ENCODE assay signal across 21 cellular contexts in the genomic region with DNA sequence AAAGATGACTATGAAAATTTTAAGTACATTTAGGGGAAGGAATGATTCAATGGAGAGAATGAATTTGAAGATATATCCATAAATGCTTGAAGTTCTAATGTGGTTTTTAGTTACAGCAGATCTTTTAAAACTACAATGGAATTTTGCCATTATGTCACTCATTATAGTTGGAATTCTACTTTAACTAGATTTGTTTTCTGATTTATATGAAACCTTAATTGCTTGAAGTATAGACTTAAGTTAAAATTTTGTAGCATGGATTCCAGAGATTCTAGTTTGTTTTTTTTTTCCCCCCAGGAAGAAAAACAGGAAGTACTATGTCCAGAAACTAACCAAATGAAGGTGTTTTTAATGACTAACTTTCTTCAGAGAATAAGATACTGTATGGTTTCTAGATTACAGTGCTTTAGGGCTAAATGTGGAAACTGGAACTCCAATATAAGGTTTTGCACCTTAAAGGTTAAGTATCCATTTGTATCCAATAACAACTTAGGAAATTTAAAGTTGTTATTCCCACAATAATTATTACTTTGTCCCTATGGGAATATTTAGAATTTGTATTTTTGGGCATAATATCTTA.
DNase-seq lines count a peak whose midpoint lies in the region; ATAC-seq and TF ChIP-seq lines count a peak whose summit lies in the region.
"Had no signal": no experiment of that assay in that cellular context is flagged by ENCODE, and none has a peak within 500 bp of the region (broad histone marks: within the 10 kb centered on the region; RNA-seq: fewer than 3 reads in every experiment).

No MANE protein-coding gene starts in this region.

- no peaks in the 10 kb centered on the region for H3K36me3 ChIP-seq in HEK293 (ENCODE audit: control insufficient read depth in 2 of 2, insufficient read depth in 1 of 2, low read length in 2 of 2)
- no peaks in the 10 kb centered on the region for H3K36me3 ChIP-seq in colonic mucosa
- H3K36me3 ChIP-seq: neutrophil, thyroid gland had no signal

- no peak for ATAC-seq in T-helper 17 cell
- ATAC-seq: activated CD8-positive, alpha-beta memory T cell treated with anti-CD3 and anti-CD28 coated beads, Interleukin-2, amount 10 ng/mL, durations not matched to agents 7 days and 5 days; stimulated activated naive CD8-positive, alpha-beta T cell treated with anti-CD3 and anti-CD28 coated beads, Interleukin-15, Interleukin-2, amounts not matched to agents 100 U/mL and 50 U/mL, for 24 hours had no signal

- DNase-seq in CD1c-positive myeloid dendritic cell (ENCODE audit: extremely low spot score) (peak; percentile 40), T-helper 17 cell (no peak), mesothelial cell of epicardium (ENCODE audit: low spot score in 2 of 2, unreplicated experiment in 2 of 2) (no peak), NCI-H1048 (lab: John Stamatoyannopoulos, UW) (no peak), GM19238 (ENCODE audit: insufficient read length, low spot score) (no peak), colonic mucosa (no peak)
- DNase-seq in activated CD4-positive, alpha-beta T cell treated with anti-CD3 and anti-CD28 coated beads for 1 hour, result no peak
- DNase-seq: activated CD4-positive, alpha-beta T cell treated with anti-CD3 and anti-CD28 coated beads, Interleukin-2, amount 10 ng/mL, durations not matched to agents 24 days and 14 days; activated CD8-positive, alpha-beta memory T cell treated with anti-CD3 and anti-CD28 coated beads, Interleukin-2, amount 10 ng/mL, durations not matched to agents 7 days and 5 days; CD4-positive, alpha-beta T cell; DMS153; NCI-H2171; NCI-H526 treated with DMSO at 0.1 percent for 48 hours; stimulated activated CD4-positive, alpha-beta T cell treated with anti-CD3 and anti-CD28 coated beads, Interleukin-4, amount 100 ng/mL, for 24 hours; stimulated activated naive CD8-positive, alpha-beta T cell treated with anti-CD3 and anti-CD28 coated beads, Interleukin-15, Interleukin-2, amounts not matched to agents 100 U/mL and 50 U/mL, for 24 hours; T-helper 1 cell; thyroid gland had no signal

- H3K9ac ChIP-seq in colonic mucosa (ENCODE audit: low read depth in 2 of 2, low read length in 2 of 2), result no peak overlapping the region

- H3K9me3 Mint-ChIP-seq in mesothelial cell of epicardium, result peaks cover 4% of the 10 kb centered on the region
- H3K9me3 Mint-ChIP-seq: activated CD4-positive, alpha-beta T cell treated with anti-CD3 and anti-CD28 coated beads, Interleukin-2, amount 10 ng/mL, durations not matched to agents 24 days and 14 days; activated T-helper 1 cell treated with anti-CD3 and anti-CD28 coated beads, Interleukin-12 subunit alpha, Interleukin-12 subunit beta, Interleukin-2, Interleukin-4 antibody, amounts not matched to agents 30 ng/mL and 10 ng/mL and 1 ng/mL, durations not matched to agents 14 hours and 24 hours and 36 hours; CD4-positive, alpha-beta T cell had no signal

- H3K9me3 ChIP-seq in HEK293 (ENCODE audit: control insufficient read depth, insufficient read depth, low read depth, low read length), result no peaks in the 10 kb centered on the region
- no peaks in the 10 kb centered on the region for H3K9me3 ChIP-seq in T-helper 17 cell (ENCODE audit: control insufficient read depth, low read length, poor library complexity, severe bottlenecking)
- H3K9me3 ChIP-seq in colonic mucosa, result no peaks in the 10 kb centered on the region
- H3K9me3 ChIP-seq: neutrophil, thyroid gland had no signal

- H3K4me1 ChIP-seq in HEK293 (ENCODE audit: control insufficient read depth, insufficient read depth, low read length) (peaks cover 28% of the 10 kb centered on the region), colonic mucosa (no peaks in the 10 kb centered on the region)

- no peaks in the 10 kb centered on the region for H3K36me3 Mint-ChIP-seq in T-helper 17 cell (ENCODE audit: low read depth)
- H3K36me3 Mint-ChIP-seq in mesothelial cell of epicardium, result peaks cover 5% of the 10 kb centered on the region
- H3K36me3 Mint-ChIP-seq: activated naive CD8-positive, alpha-beta T cell had no signal

- H3K27me3 Mint-ChIP-seq in T-helper 17 cell, result no peaks in the 10 kb centered on the region
- H3K27me3 Mint-ChIP-seq in mesothelial cell of epicardium (ENCODE audit: low read depth), result no peaks in the 10 kb centered on the region
- H3K27me3 Mint-ChIP-seq: activated CD8-positive, alpha-beta memory T cell treated with anti-CD3 and anti-CD28 coated beads, Interleukin-2, amount 10 ng/mL, durations not matched to agents 7 days and 5 days; activated naive CD8-positive, alpha-beta T cell; CD4-positive, alpha-beta T cell had no signal

- H3K27ac ChIP-seq in HEK293 (ENCODE audit: extremely low read depth, low read depth, low read length) (no peak overlapping the region), colonic mucosa (no peak overlapping the region)
- H3K27ac ChIP-seq: neutrophil had no signal

- H3K4me3 ChIP-seq in HEK293 (ENCODE audit: low read depth, low read length) (no peak overlapping the region), colonic mucosa (no peak overlapping the region)
- H3K4me3 ChIP-seq: thyroid gland had no signal

- H3K4me3 Mint-ChIP-seq in T-helper 17 cell, result no peak overlapping the region
- H3K4me3 Mint-ChIP-seq in mesothelial cell of epicardium, result no peak overlapping the region
- H3K4me3 Mint-ChIP-seq: activated CD4-positive, alpha-beta T cell treated with anti-CD3 and anti-CD28 coated beads, Interleukin-2, amount 10 ng/mL, durations not matched to agents 24 days and 14 days; activated CD8-positive, alpha-beta memory T cell treated with anti-CD3 and anti-CD28 coated beads, Interleukin-2, amount 10 ng/mL, durations not matched to agents 7 days and 5 days; activated naive CD8-positive, alpha-beta T cell; activated T-helper 1 cell treated with anti-CD3 and anti-CD28 coated beads, Interleukin-12 subunit alpha, Interleukin-12 subunit beta, Interleukin-2, Interleukin-4 antibody, amounts not matched to agents 30 ng/mL and 10 ng/mL and 1 ng/mL, durations not matched to agents 14 hours and 24 hours and 36 hours; CD4-positive, alpha-beta T cell had no signal

- intact Hi-C loops in colonic mucosa (cut with DNase I), result no loop called here

- H3K27me3 ChIP-seq in colonic mucosa, result no peaks in the 10 kb centered on the region
- H3K27me3 ChIP-seq: neutrophil, thyroid gland had no signal

- no peak for TF ChIP-seq CTCF in HEK293 (tag by site-specific recombination; IDR thresholded peaks at IDR 0.05)
- TF ChIP-seq CTCF in mesothelial cell of epicardium (IDR thresholded peaks at IDR 0.05; ENCODE audit: unreplicated experiment), result no peak
- TF ChIP-seq CTCF in colonic mucosa (IDR thresholded peaks at IDR 0.05), result no peak

- CTCF ChIA-PET in HEK293 (lab: Yijun Ruan, JAX), result no interaction called here

- H3K4me1 Mint-ChIP-seq in T-helper 17 cell, result peaks cover 20% of the 10 kb centered on the region
- H3K4me1 Mint-ChIP-seq in mesothelial cell of epicardium, result peaks cover 65% of the 10 kb centered on the region

- H3K27ac Mint-ChIP-seq in T-helper 17 cell (peak overlapping the region; percentile 14), mesothelial cell of epicardium (peak overlapping the region; percentile 90)
- H3K27ac Mint-ChIP-seq: activated CD4-positive, alpha-beta T cell treated with anti-CD3 and anti-CD28 coated beads, Interleukin-2, amount 10 ng/mL, durations not matched to agents 24 days and 14 days; activated CD8-positive, alpha-beta memory T cell treated with anti-CD3 and anti-CD28 coated beads, Interleukin-2, amount 10 ng/mL, durations not matched to agents 7 days and 5 days; activated naive CD8-positive, alpha-beta T cell; activated T-helper 1 cell treated with anti-CD3 and anti-CD28 coated beads, Interleukin-12 subunit alpha, Interleukin-12 subunit beta, Interleukin-2, Interleukin-4 antibody, amounts not matched to agents 30 ng/mL and 10 ng/mL and 1 ng/mL, durations not matched to agents 14 hours and 24 hours and 36 hours; CD4-positive, alpha-beta T cell had no signal

- POLR2A ChIA-PET in HEK293 (lab: Yijun Ruan, JAX), result no interaction called here

TF ChIP-seq in HEK293, 187 proteins besides CTCF, POLR2A, EP300 and RAD21:
- no peak for TF ChIP-seq ZNF629 (tag by site-specific recombination; IDR thresholded peaks at IDR 0.05)
- TF ChIP-seq, protein P1, sequence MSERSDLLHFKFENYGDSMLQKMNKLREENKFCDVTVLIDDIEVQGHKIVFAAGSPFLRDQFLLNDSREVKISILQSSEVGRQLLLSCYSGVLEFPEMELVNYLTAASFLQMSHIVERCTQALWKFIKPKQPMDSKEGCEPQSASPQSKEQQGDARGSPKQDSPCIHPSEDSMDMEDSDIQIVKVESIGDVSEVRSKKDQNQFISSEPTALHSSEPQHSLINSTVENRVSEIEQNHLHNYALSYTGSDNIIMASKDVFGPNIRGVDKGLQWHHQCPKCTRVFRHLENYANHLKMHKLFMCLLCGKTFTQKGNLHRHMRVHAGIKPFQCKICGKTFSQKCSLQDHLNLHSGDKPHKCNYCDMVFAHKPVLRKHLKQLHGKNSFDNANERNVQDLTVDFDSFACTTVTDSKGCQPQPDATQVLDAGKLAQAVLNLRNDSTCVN (tag by site-specific recombination; optimal IDR thresholded peaks at IDR 0.05), result no peak
- TF ChIP-seq, protein P2, sequence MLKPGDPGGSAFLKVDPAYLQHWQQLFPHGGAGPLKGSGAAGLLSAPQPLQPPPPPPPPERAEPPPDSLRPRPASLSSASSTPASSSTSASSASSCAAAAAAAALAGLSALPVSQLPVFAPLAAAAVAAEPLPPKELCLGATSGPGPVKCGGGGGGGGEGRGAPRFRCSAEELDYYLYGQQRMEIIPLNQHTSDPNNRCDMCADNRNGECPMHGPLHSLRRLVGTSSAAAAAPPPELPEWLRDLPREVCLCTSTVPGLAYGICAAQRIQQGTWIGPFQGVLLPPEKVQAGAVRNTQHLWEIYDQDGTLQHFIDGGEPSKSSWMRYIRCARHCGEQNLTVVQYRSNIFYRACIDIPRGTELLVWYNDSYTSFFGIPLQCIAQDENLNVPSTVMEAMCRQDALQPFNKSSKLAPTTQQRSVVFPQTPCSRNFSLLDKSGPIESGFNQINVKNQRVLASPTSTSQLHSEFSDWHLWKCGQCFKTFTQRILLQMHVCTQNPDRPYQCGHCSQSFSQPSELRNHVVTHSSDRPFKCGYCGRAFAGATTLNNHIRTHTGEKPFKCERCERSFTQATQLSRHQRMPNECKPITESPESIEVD (tag by site-specific recombination; IDR thresholded peaks at IDR 0.05), result peak; percentile 80
- TF ChIP-seq ZNF274 (IDR thresholded peaks at IDR 0.05; ENCODE audit: low read length), result no peak
- TF ChIP-seq ZNF274 (tag by site-specific recombination; IDR thresholded peaks at IDR 0.05; ENCODE audit: borderline replicate concordance), result no peak
